Comparison of ENCODE assay signal across 19 cellular contexts in genomic region chr13:27605099-27605498, GRCh38. TPM values are rescaled to one million over a fixed set of nuclear protein-coding genes. Genes with fewer than 3 reads are reported as not detected.
DNase-seq lines count a peak whose midpoint lies in the region; ATAC-seq and TF ChIP-seq lines count a peak whose summit lies in the region.
"Had no signal": no experiment of that assay in that cellular context is flagged by ENCODE, and none has a peak within 500 bp of the region (broad histone marks: within the 10 kb centered on the region; RNA-seq: fewer than 3 reads in every experiment).

No MANE protein-coding gene starts in this region.

- ATAC-seq in HG02610 (IDR thresholded peaks at IDR 0.05; ENCODE audit: unreplicated experiment) (peak; percentile 54), T-cell (replicated peaks in 1 of 4) (no peak), HG03378 (IDR thresholded peaks at IDR 0.05; ENCODE audit: unreplicated experiment) (no peak)

- H3K36me3 Mint-ChIP-seq in T-cell = no peaks in the 10 kb centered on the region

- peak overlapping the region; percentile 68 for H3K27ac ChIP-seq in ACC112 (ENCODE audit: low read depth, low read length)
- H3K27ac ChIP-seq: SJCRH30 had no signal

- H2AFZ ChIP-seq in ACC112 (ENCODE audit: low read length, unreplicated experiment) = no peak overlapping the region

- TF ChIP-seq CTCF in foreskin fibroblast (IDR thresholded peaks at IDR 0.05; ENCODE audit: low read depth, low read length) = no peak

- CTCF ChIA-PET in T-cell (lab: Charles Lee) = interaction anchor here in 1 of 2 donors (0.6 kb wide), 1 partner anchor 619 kb away, joined by 3 read pairs; no protein-coding TSS in a partner anchor

- no peaks in the 10 kb centered on the region for H3K9me3 Mint-ChIP-seq in T-cell
- H3K9me3 Mint-ChIP-seq: CD4-positive, CD25-positive, alpha-beta regulatory T cell had no signal

- no peak overlapping the region for H3K4me3 Mint-ChIP-seq in T-cell
- H3K4me3 Mint-ChIP-seq: CD4-positive, CD25-positive, alpha-beta regulatory T cell had no signal

- H3K27me3 ChIP-seq in ACC112 (ENCODE audit: insufficient read depth, low read length) = no peaks in the 10 kb centered on the region
- H3K27me3 ChIP-seq: BE2C, SJCRH30 had no signal

- H3K79me2 ChIP-seq in ACC112 (ENCODE audit: control insufficient read depth, insufficient read depth, low read length, unreplicated experiment) = peaks cover 29% of the 10 kb centered on the region

- H3K4me1 ChIP-seq in ACC112 (ENCODE audit: control insufficient read depth, insufficient read depth, low read length, unreplicated experiment) = peaks cover 41% of the 10 kb centered on the region

- no peaks in the 10 kb centered on the region for H3K36me3 ChIP-seq in ACC112 (ENCODE audit: insufficient read depth, low read length)
- H3K36me3 ChIP-seq: BE2C, SJCRH30 had no signal

- DNase-seq in OCI-M1 (lab: John Stamatoyannopoulos, UW) (peak; percentile 65), erythroblast (lab: John Stamatoyannopoulos, UW) (peak; percentile 60 to 65), T-cell (no peak), foreskin fibroblast (no peak), NCI-H524 (lab: John Stamatoyannopoulos, UW) (no peak)
- DNase-seq: 8988T; BE2C; CD4-positive, CD25-positive, alpha-beta regulatory T cell; COR-L47; GF-D8; NCI-H1417; NCI-H187; NCI-H2107; NCI-H510A; NCI-H82; SJCRH30 had no signal

- H3K4me3 ChIP-seq in ACC112 (ENCODE audit: low read depth, low read length) (peak overlapping the region; percentile 32; the same call in 1 of the 2 replicates), foreskin fibroblast (ENCODE audit: low read depth in 1 of 2, low read length in 2 of 2) (no peak overlapping the region)
- H3K4me3 ChIP-seq: SJCRH30 had no signal

- POLR2A ChIA-PET in T-cell (lab: Charles Lee) = no interaction called here

- H3K27ac Mint-ChIP-seq in T-cell = no peak overlapping the region
- H3K27ac Mint-ChIP-seq: CD4-positive, CD25-positive, alpha-beta regulatory T cell had no signal

- H3K27me3 Mint-ChIP-seq in T-cell = no peaks in the 10 kb centered on the region
- H3K27me3 Mint-ChIP-seq: CD4-positive, CD25-positive, alpha-beta regulatory T cell had no signal

- TF ChIP-seq POLR2A in erythroblast (IDR thresholded peaks at IDR 0.05; ENCODE audit: low read length) = no peak

- H3K4me1 Mint-ChIP-seq in T-cell = peaks cover 37 to 44% (median 43%) of the 10 kb centered on the region in 3 donors

RNA-seq across cellular contexts. Expression of gene LNX2, which starts 15.2 kb away (rescaled TPM):
- total RNA-seq in T-cell = 10 to 100 TPM in 2 of 5 donors, 1 to 10 TPM in 3; 5.0 to 11.8 (median 9.8) TPM

RNA-seq across cellular contexts. Expression of gene POLR1D, which starts 16.6 kb away (rescaled TPM):
- 100 to 1,000 TPM; 136 to 167 (median 139) TPM for total RNA-seq in T-cell

Comparison
In these comparisons a context has a peak if more than half of its experiments do, and no peak if none do; other contexts are left out.
1. DNase-seq: peak in OCI-M1 (single experiment) and erythroblast (2 of 2); none in T-cell (0 of 34), foreskin fibroblast (0 of 2) and NCI-H524 (0 of 2).